Comparison of ENCODE assay signal across 19 cellular contexts in genomic region chr12:97142737-97143450, GRCh38.
DNase-seq lines count a peak whose midpoint lies in the region; ATAC-seq and TF ChIP-seq lines count a peak whose summit lies in the region.
"Had no signal": no experiment of that assay in that cellular context is flagged by ENCODE, and none has a peak within 500 bp of the region (broad histone marks: within the 10 kb centered on the region; RNA-seq: fewer than 3 reads in every experiment).

No MANE protein-coding gene starts in this region.

- H3K36me3 ChIP-seq in MG63 (no peaks in the 10 kb centered on the region), endodermal cell (ENCODE audit: control insufficient read depth, insufficient read depth, low read length) (no peaks in the 10 kb centered on the region), neural progenitor cell (no peaks in the 10 kb centered on the region), suprapubic skin (no peaks in the 10 kb centered on the region)
- H3K36me3 ChIP-seq: stomach had no signal

- no peaks in the 10 kb centered on the region for H3K9me3 Mint-ChIP-seq in endodermal cell
- H3K9me3 Mint-ChIP-seq in neural progenitor cell, result peaks cover 6% of the 10 kb centered on the region
- H3K9me3 Mint-ChIP-seq: activated naive CD8-positive, alpha-beta T cell treated with anti-CD3 and anti-CD28 coated beads, Interleukin-2, amount 50 U/mL, for 24 hours; activated T-helper 2 cell treated with anti-CD3 and anti-CD28 coated beads, Interferon-gamma antibody, Interleukin-2, Interleukin-4, amounts not matched to agents 10 μg/mL and 5 μg/mL and 100 μg/mL, durations not matched to agents 14 hours and 24 hours and 36 hours had no signal

- no peak for TF ChIP-seq EP300 in suprapubic skin (IDR thresholded peaks at IDR 0.05)

- H3K79me2 ChIP-seq in neural progenitor cell (ENCODE audit: low read depth), result no peaks in the 10 kb centered on the region

- peak overlapping the region; percentile 71 for H3K27ac ChIP-seq in endodermal cell (ENCODE audit: low read depth, low read length)
- H3K27ac ChIP-seq in neural progenitor cell, result peak overlapping the region; percentile 69
- no peak overlapping the region for H3K27ac ChIP-seq in suprapubic skin
- H3K27ac ChIP-seq: skin epidermis, stomach had no signal

- H3F3A ChIP-seq in neural progenitor cell (ENCODE audit: low read depth), result peaks cover 34% of the 10 kb centered on the region

- DNase-seq in MG63 (peak; percentile 4), NCI-H69 (lab: John Stamatoyannopoulos, UW) (peak; percentile 30), endodermal cell (no peak), neural progenitor cell (ENCODE audit: low spot score) (peak; percentile 82), suprapubic skin (ENCODE audit: low spot score in 2 of 2) (no peak), ACHN (no peak)
- no peak for DNase-seq in stimulated activated CD4-positive, alpha-beta T cell treated with anti-CD3 and anti-CD28 coated beads, Interleukin-2, amount 100 ng/mL, for 48 hours
- DNase-seq: activated CD4-positive, alpha-beta T cell treated with anti-CD3 and anti-CD28 coated beads for 48 hours; activated naive CD8-positive, alpha-beta T cell treated with anti-CD3 and anti-CD28 coated beads, Interleukin-2, amount 50 U/mL, for 24 hours; AML-193; COR-L47; effector CD4-positive, alpha-beta T cell; stimulated activated CD4-positive, alpha-beta T cell treated with anti-CD3 and anti-CD28 coated beads, Interleukin-4, amount 100 ng/mL, for 1 hour; stomach; SW 1271 had no signal

- H2AFZ ChIP-seq in neural progenitor cell (replicated peaks), result no peak overlapping the region

- H3K4me3 ChIP-seq in MG63 (no peak overlapping the region), endodermal cell (ENCODE audit: low read length) (no peak overlapping the region), neural progenitor cell (no peak overlapping the region), suprapubic skin (no peak overlapping the region)
- H3K4me3 ChIP-seq: lung, skin epidermis, stomach had no signal

- H3K27ac Mint-ChIP-seq in endodermal cell (peak overlapping the region; percentile 33), neural progenitor cell (peak overlapping the region; percentile 96)
- H3K27ac Mint-ChIP-seq: activated naive CD8-positive, alpha-beta T cell treated with anti-CD3 and anti-CD28 coated beads, Interleukin-2, amount 50 U/mL, for 24 hours; activated T-helper 2 cell treated with anti-CD3 and anti-CD28 coated beads, Interferon-gamma antibody, Interleukin-2, Interleukin-4, amounts not matched to agents 10 μg/mL and 5 μg/mL and 100 μg/mL, durations not matched to agents 14 hours and 24 hours and 36 hours had no signal

- H3K36me3 Mint-ChIP-seq in endodermal cell (ENCODE audit: low read depth), result no peaks in the 10 kb centered on the region
- peaks cover 3% of the 10 kb centered on the region for H3K36me3 Mint-ChIP-seq in neural progenitor cell

- H3K9ac ChIP-seq in endodermal cell (ENCODE audit: extremely low read depth, low read length, poor library complexity, severe bottlenecking) (no peak overlapping the region), neural progenitor cell (no peak overlapping the region)

- no peaks in the 10 kb centered on the region for H4K20me1 ChIP-seq in neural progenitor cell (ENCODE audit: low read depth)

- no peaks in the 10 kb centered on the region for H3K27me3 ChIP-seq in MG63
- no peaks in the 10 kb centered on the region for H3K27me3 ChIP-seq in endodermal cell (ENCODE audit: control insufficient read depth, insufficient read depth, low read length, poor library complexity, severe bottlenecking)
- no peaks in the 10 kb centered on the region for H3K27me3 ChIP-seq in neural progenitor cell
- H3K27me3 ChIP-seq in suprapubic skin, result no peaks in the 10 kb centered on the region
- H3K27me3 ChIP-seq: stomach had no signal

- ATAC-seq in GM18858 (IDR thresholded peaks at IDR 0.05; ENCODE audit: unreplicated experiment), result no peak
- ATAC-seq: activated naive CD8-positive, alpha-beta T cell treated with anti-CD3 and anti-CD28 coated beads, Interleukin-2, amount 50 U/mL, for 24 hours had no signal

- in situ Hi-C loops in ACHN (cut with HindIII; ENCODE audit: low pct_ligation_motif_present, low pct_unique_long_range_greater_than_20kb, low sequenced_read_pairs), result no loop called here

- H3K4me1 ChIP-seq in endodermal cell (ENCODE audit: control insufficient read depth, insufficient read depth, low read length), result no peaks in the 10 kb centered on the region
- H3K4me1 ChIP-seq in neural progenitor cell, result peaks cover 42% of the 10 kb centered on the region
- no peaks in the 10 kb centered on the region for H3K4me1 ChIP-seq in suprapubic skin
- H3K4me1 ChIP-seq: stomach had no signal

- TF ChIP-seq CTCF in endodermal cell (conservative IDR thresholded peaks at IDR 0.05) (no peak), neural progenitor cell (IDR thresholded peaks at IDR 0.05) (no peak), suprapubic skin (IDR thresholded peaks at IDR 0.05) (no peak)

- H3K4me1 Mint-ChIP-seq in endodermal cell (peaks cover 15% of the 10 kb centered on the region), neural progenitor cell (peaks cover 74% of the 10 kb centered on the region)
- H3K4me1 Mint-ChIP-seq: activated naive CD8-positive, alpha-beta T cell treated with anti-CD3 and anti-CD28 coated beads, Interleukin-2, amount 50 U/mL, for 24 hours had no signal

- H3K27me3 Mint-ChIP-seq in endodermal cell (ENCODE audit: insufficient read depth) (no peaks in the 10 kb centered on the region), neural progenitor cell (ENCODE audit: insufficient read depth, low read depth) (peaks cover 4% of the 10 kb centered on the region)

- 75 to 85% methylated on average over 4 to 6 of the region's 6 CpGs for WGBS in endodermal cell (ENCODE audit: insufficient coverage in 1 of 2, insufficient read length in 1 of 2), 2 experiments
- WGBS in suprapubic skin, result 52% methylated on average over 6 of the region's 6 CpGs

- peak overlapping the region; percentile 39 for H3K4me2 ChIP-seq in neural progenitor cell

- TF ChIP-seq POLR2A in suprapubic skin (IDR thresholded peaks at IDR 0.05), result no peak

- no peaks in the 10 kb centered on the region for H3K9me3 ChIP-seq in MG63
- H3K9me3 ChIP-seq in endodermal cell (ENCODE audit: control insufficient read depth, low read length), result no peaks in the 10 kb centered on the region
- no peaks in the 10 kb centered on the region for H3K9me3 ChIP-seq in neural progenitor cell (ENCODE audit: low read depth)
- no peaks in the 10 kb centered on the region for H3K9me3 ChIP-seq in suprapubic skin
- H3K9me3 ChIP-seq: stomach had no signal

- H3K4me3 Mint-ChIP-seq in endodermal cell (no peak overlapping the region), neural progenitor cell (peak overlapping the region; percentile 12)
- H3K4me3 Mint-ChIP-seq: activated naive CD8-positive, alpha-beta T cell treated with anti-CD3 and anti-CD28 coated beads, Interleukin-2, amount 50 U/mL, for 24 hours had no signal

Comparison
In these comparisons a context has a peak if more than half of its experiments do, and no peak if none do; other contexts are left out.
1. DNase-seq: peak in MG63 (single experiment), NCI-H69 (single experiment) and neural progenitor cell (single experiment); none in endodermal cell (single experiment), stimulated activated CD4-positive, alpha-beta T cell treated with anti-CD3 and anti-CD28 coated beads, Interleukin-2, amount 100 ng/mL, for 48 hours (0 of 2), suprapubic skin (0 of 2) and ACHN (single experiment).